ENCODE assay signal across 19 cellular contexts in genomic region chr4:31575504-31575903, GRCh38.
DNase-seq lines count a peak whose midpoint lies in the region; ATAC-seq and TF ChIP-seq lines count a peak whose summit lies in the region.
"Had no signal": no experiment of that assay in that cellular context is flagged by ENCODE, and none has a peak within 500 bp of the region (broad histone marks: within the 10 kb centered on the region; RNA-seq: fewer than 3 reads in every experiment).

No MANE protein-coding gene starts in this region.

- H4K20me1 ChIP-seq in HCT116 (ENCODE audit: insufficient read depth) = no peaks in the 10 kb centered on the region

- TF ChIP-seq EP300 in tibial nerve (IDR thresholded peaks at IDR 0.05) = no peak

- H3K79me1 ChIP-seq in neuronal stem cell (ENCODE audit: low read depth, low read length) = no peaks in the 10 kb centered on the region

- BruUV-seq in HCT116 (replicated peaks; lab: Mats Ljungman, UMichigan) = no TSS peak

- no CpG with 5 or more reads among the region's 2 CpGs for WGBS in neuronal stem cell (ENCODE audit: extremely low coverage in 2 of 2, insufficient read length in 2 of 2, insufficient replicate concordance in 1 of 2), 2 donors
- WGBS in tibial nerve, 2 donors = 90 to 94% methylated on average over 2 of the region's 2 CpGs

- H3K4me3 ChIP-seq in HCT116 (replicated peaks in 1 of 2; ENCODE audit: low read depth in 1 of 2, low read length in 2 of 2) (no peak overlapping the region), neuronal stem cell (ENCODE audit: low read length in 2 of 2) (no peak overlapping the region), tibial nerve (no peak overlapping the region)
- H3K4me3 ChIP-seq: A549 had no signal

- no peak overlapping the region for H2BK15ac ChIP-seq in neuronal stem cell (ENCODE audit: low read length)

- H3K9me3 Mint-ChIP-seq in WTC11 = no peaks in the 10 kb centered on the region

- no peaks in the 10 kb centered on the region; the same call in 1 of the 2 replicates for H3K27me3 Mint-ChIP-seq in WTC11 (ENCODE audit: low read depth)
- H3K27me3 Mint-ChIP-seq: CD4-positive, alpha-beta T cell had no signal

- H3K27ac ChIP-seq in HCT116 (ENCODE audit: low read depth, low read length) (no peak overlapping the region), neuronal stem cell (replicated peaks; ENCODE audit: low read length) (no peak overlapping the region), tibial nerve (no peak overlapping the region)
- H3K27ac ChIP-seq: 22Rv1, A549, C4-2B, HL-60 had no signal

- RAD21 ChIA-PET in HCT116 (lab: Charles Lee; ENCODE audit: low non-redundant PET in 1 of 2, low total read pairs in 2 of 2, uncharacterized antibody in 2 of 2, unreplicated experiment in 2 of 2) = no interaction called here

- no peak for TF ChIP-seq CTCF in HCT116 (IDR thresholded peaks at IDR 0.05 in 2 of 3, conservative IDR thresholded peaks at IDR 0.05 in 1 of 3; ENCODE audit: borderline replicate concordance in 1 of 3, insufficient read depth in 1 of 3, low read depth in 2 of 3, low read length in 2 of 3)
- no peak for TF ChIP-seq CTCF in WTC11 (IDR thresholded peaks at IDR 0.05)
- TF ChIP-seq CTCF in tibial nerve (IDR thresholded peaks at IDR 0.05) = no peak

- ATAC-seq in HCT116 (no peak), WTC11 (peak; percentile 87), GM18502 (IDR thresholded peaks at IDR 0.05; ENCODE audit: poor library complexity, unreplicated experiment) (no peak), GM21723 (IDR thresholded peaks at IDR 0.05; ENCODE audit: unreplicated experiment) (no peak)
- ATAC-seq: A549 had no signal

- H3K4me2 ChIP-seq in HCT116 (ENCODE audit: low read length) (no peak overlapping the region), neuronal stem cell (ENCODE audit: insufficient read depth, low read length, poor library complexity, severe bottlenecking) (no peak overlapping the region)
- H3K4me2 ChIP-seq: A549 had no signal

- no peak overlapping the region for H2BK120ac ChIP-seq in neuronal stem cell (ENCODE audit: low read depth, low read length)

- H3K9me2 ChIP-seq in HCT116 (ENCODE audit: insufficient read depth) = no peaks in the 10 kb centered on the region

- intact Hi-C loops in HCT116 (cut with micrococcal nuclease) = no loop called here

- POLR2A ChIA-PET in HCT116 (lab: Charles Lee) (no interaction called here), WTC11 (lab: Charles Lee) (no interaction called here)

- no peak for TF ChIP-seq POLR2A in HCT116 (IDR thresholded peaks at IDR 0.05; ENCODE audit: borderline replicate concordance, extremely low read depth, insufficient read depth, insufficient read length)
- no peak for TF ChIP-seq POLR2A in tibial nerve (IDR thresholded peaks at IDR 0.05)

- no peak overlapping the region for H2BK5ac ChIP-seq in neuronal stem cell (ENCODE audit: low read length)

- H3K27me3 ChIP-seq in HCT116 (ENCODE audit: insufficient read depth, low read length) = no peaks in the 10 kb centered on the region
- no peaks in the 10 kb centered on the region for H3K27me3 ChIP-seq in neuronal stem cell (ENCODE audit: control insufficient read depth in 3 of 3, insufficient read depth in 3 of 3, low read depth in 1 of 3, low read length in 3 of 3)
- no peaks in the 10 kb centered on the region for H3K27me3 ChIP-seq in tibial nerve

- no peaks in the 10 kb centered on the region for H3K36me3 ChIP-seq in HCT116 (ENCODE audit: control insufficient read depth in 1 of 2, insufficient read depth in 2 of 2, low read length in 2 of 2)
- no peaks in the 10 kb centered on the region for H3K36me3 ChIP-seq in neuronal stem cell (replicated peaks in 1 of 2; ENCODE audit: control insufficient read depth in 2 of 2, insufficient read depth in 2 of 2, low read length in 2 of 2)
- H3K36me3 ChIP-seq in tibial nerve = no peaks in the 10 kb centered on the region

- H3K27ac Mint-ChIP-seq in WTC11 = peak overlapping the region; percentile 67; the same call in 1 of the 2 replicates
- H3K27ac Mint-ChIP-seq: CD4-positive, alpha-beta T cell; HFFc6 had no signal

- H3K18ac ChIP-seq in neuronal stem cell (ENCODE audit: low read length) = no peak overlapping the region

- H3K14ac ChIP-seq in neuronal stem cell (ENCODE audit: low read length) = no peak overlapping the region

- H2AK5ac ChIP-seq in neuronal stem cell (ENCODE audit: low read depth, low read length) = no peak overlapping the region

- no peak for TF ChIP-seq RAD21 in HCT116 (IDR thresholded peaks at IDR 0.05; ENCODE audit: low read depth)

- no peaks in the 10 kb centered on the region for H3K4me1 ChIP-seq in HCT116 (ENCODE audit: control insufficient read depth in 1 of 2, insufficient read depth in 2 of 2, low read length in 2 of 2)
- H3K4me1 ChIP-seq in neuronal stem cell (ENCODE audit: control insufficient read depth in 2 of 2, insufficient read depth in 1 of 2, low read depth in 1 of 2, low read length in 2 of 2) = peaks cover 0 to 3% of the 10 kb centered on the region in 2 donors
- no peaks in the 10 kb centered on the region for H3K4me1 ChIP-seq in tibial nerve
- H3K4me1 ChIP-seq: A549, Caco-2 had no signal

- no peak overlapping the region for H2BK12ac ChIP-seq in neuronal stem cell (ENCODE audit: low read length)

- H4K91ac ChIP-seq in neuronal stem cell (ENCODE audit: low read depth, low read length, poor library complexity) = no peak overlapping the region

- H3K4me1 Mint-ChIP-seq in WTC11 = peaks cover 17% of the 10 kb centered on the region

- H3K9me3 ChIP-seq in HCT116 (ENCODE audit: control insufficient read depth in 1 of 2, insufficient read depth in 1 of 2, low read depth in 1 of 2, low read length in 2 of 2) = no peaks in the 10 kb centered on the region
- H3K9me3 ChIP-seq in neuronal stem cell (replicated peaks in 1 of 2; ENCODE audit: control insufficient read depth in 2 of 2, insufficient read depth in 1 of 2, low read depth in 1 of 2, low read length in 2 of 2) = no peaks in the 10 kb centered on the region
- H3K9me3 ChIP-seq in tibial nerve = no peaks in the 10 kb centered on the region
- H3K9me3 ChIP-seq: A549, Caco-2 had no signal

- CTCF ChIA-PET in HCT116 (lab: Charles Lee) (no interaction called here), WTC11 (lab: Charles Lee) (interaction anchor here (1.0 kb wide), 1 partner anchor 37 kb away, joined by 3 read pairs; no protein-coding TSS in a partner anchor)

- H2AFZ ChIP-seq in HCT116 (ENCODE audit: low read depth, low read length, poor library complexity, severe bottlenecking) (peak overlapping the region; percentile 38), neuronal stem cell (ENCODE audit: low read length) (peak overlapping the region; percentile 65)

- H3K4ac ChIP-seq in neuronal stem cell (ENCODE audit: low read length) = no peak overlapping the region

- no peak overlapping the region for H4K8ac ChIP-seq in neuronal stem cell (ENCODE audit: low read depth, low read length)

- DNase-seq in NCI-H1105 (lab: John Stamatoyannopoulos, UW) (peak; percentile 0), NCI-H1105 treated with DMSO at 0.1 percent for 48 hours (lab: John Stamatoyannopoulos, UW) (no peak), HCT116 (ENCODE audit: low read depth, low spot score) (no peak), WTC11 (ENCODE audit: low spot score) (no peak), neuronal stem cell (ENCODE audit: low spot score) (no peak), tibial nerve (ENCODE audit: low spot score in 2 of 2) (no peak)
- DNase-seq: AML-193; Caco-2; CD4-positive, alpha-beta T cell; GOT3; HCEC 1CT; HFFc6; IMR-90 had no signal

- no peak overlapping the region for H3K9ac ChIP-seq in HCT116 (ENCODE audit: low read length)
- H3K9ac ChIP-seq in neuronal stem cell (ENCODE audit: low read depth, low read length, poor library complexity) = no peak overlapping the region

- no peaks in the 10 kb centered on the region for H3K36me3 Mint-ChIP-seq in WTC11

- no peak overlapping the region for H3K4me3 Mint-ChIP-seq in WTC11
- H3K4me3 Mint-ChIP-seq: CD4-positive, alpha-beta T cell; HFFc6 had no signal

- no peaks in the 10 kb centered on the region for H3K79me2 ChIP-seq in HCT116 (ENCODE audit: insufficient read depth, low read length)

- no peak overlapping the region for H3K23ac ChIP-seq in neuronal stem cell (ENCODE audit: low read depth, low read length, poor library complexity)

TF ChIP-seq in HCT116, 20 proteins besides CTCF, POLR2A, EP300 and RAD21 (continues in another document):
- TF ChIP-seq ATF3 (IDR thresholded peaks at IDR 0.05) = no peak

TF ChIP-seq in WTC11, 78 proteins besides CTCF, POLR2A, EP300 and RAD21 (continues in another document):
- no peak for TF ChIP-seq ZBTB43 (CRISPR knock-in tag; IDR thresholded peaks at IDR 0.05)
- no peak for TF ChIP-seq ZSCAN18 (CRISPR knock-in tag; IDR thresholded peaks at IDR 0.05)
- no peak for TF ChIP-seq E2F4 (CRISPR knock-in tag; IDR thresholded peaks at IDR 0.05; ENCODE audit: borderline replicate concordance, low read depth)
- no peak for TF ChIP-seq EMX1 (CRISPR knock-in tag; IDR thresholded peaks at IDR 0.05)
- no peak for TF ChIP-seq FOXP1 (CRISPR knock-in tag; IDR thresholded peaks at IDR 0.05; ENCODE audit: borderline replicate concordance)
